ENCODE assay signal across 23 cellular contexts in genomic region chr10:23535381-23535780, GRCh38.
DNase-seq lines count a peak whose midpoint lies in the region; ATAC-seq and TF ChIP-seq lines count a peak whose summit lies in the region.
"Had no signal": no experiment of that assay in that cellular context is flagged by ENCODE, and none has a peak within 500 bp of the region (broad histone marks: within the 10 kb centered on the region; RNA-seq: fewer than 3 reads in every experiment).

No MANE protein-coding gene starts in this region.

- H4K20me1 ChIP-seq in MM.1S (ENCODE audit: insufficient read depth, low read length) = no peaks in the 10 kb centered on the region

- H3K4me1 ChIP-seq in MM.1S (ENCODE audit: low read length) (no peaks in the 10 kb centered on the region), aorta (ENCODE audit: control insufficient read depth in 1 of 2, insufficient read depth in 2 of 2, low read length in 2 of 2) (no peaks in the 10 kb centered on the region)
- H3K4me1 ChIP-seq: colonic mucosa, SJSA1, tibial artery had no signal

- H3K36me3 Mint-ChIP-seq in activated T-cell treated with anti-CD3 and anti-CD28 coated beads, Interleukin-2, amount 50 U/mL, for 24 hours (ENCODE audit: low read depth) = no peaks in the 10 kb centered on the region
- H3K36me3 Mint-ChIP-seq in activated naive CD8-positive, alpha-beta T cell treated with anti-CD3 and anti-CD28 coated beads, Interleukin-2, amount 50 U/mL, for 24 hours (ENCODE audit: low read depth) = peaks cover 15% of the 10 kb centered on the region
- H3K36me3 Mint-ChIP-seq: IgD-negative memory B cell, immature natural killer cell, mesothelial cell of epicardium had no signal

- no peak overlapping the region for H3K4me3 Mint-ChIP-seq in activated T-cell treated with anti-CD3 and anti-CD28 coated beads, Interleukin-2, amount 50 U/mL, for 24 hours
- H3K4me3 Mint-ChIP-seq in activated naive CD8-positive, alpha-beta T cell treated with anti-CD3 and anti-CD28 coated beads, Interleukin-2, amount 50 U/mL, for 24 hours = peak overlapping the region; percentile 48
- H3K4me3 Mint-ChIP-seq: activated T-helper 1 cell treated with anti-CD3 and anti-CD28 coated beads, Interleukin-12 subunit alpha, Interleukin-12 subunit beta, Interleukin-2, Interleukin-4 antibody, amounts not matched to agents 30 ng/mL and 10 ng/mL and 1 ng/mL, durations not matched to agents 14 hours and 24 hours and 36 hours; IgD-negative memory B cell; immature natural killer cell; mesothelial cell of epicardium; neural crest cell had no signal

- H3K27ac ChIP-seq in MM.1S (ENCODE audit: low read length) (no peak overlapping the region), aorta (ENCODE audit: low read depth in 1 of 2, low read length in 2 of 2) (no peak overlapping the region)
- H3K27ac ChIP-seq: colonic mucosa, SJSA1, tibial artery had no signal

- no peaks in the 10 kb centered on the region for H3K27me3 ChIP-seq in MM.1S (replicated peaks; ENCODE audit: insufficient read depth, low read length)
- no peaks in the 10 kb centered on the region for H3K27me3 ChIP-seq in aorta (ENCODE audit: control insufficient read depth in 1 of 2, insufficient read depth in 2 of 2, low read length in 1 of 2)
- H3K27me3 ChIP-seq: colonic mucosa, SJSA1, tibial artery had no signal

- H3K9me3 ChIP-seq in MM.1S (replicated peaks; ENCODE audit: insufficient read depth, low read length) = no peaks in the 10 kb centered on the region
- H3K9me3 ChIP-seq in aorta (ENCODE audit: control insufficient read depth, low read length) = peaks cover 1% of the 10 kb centered on the region
- H3K9me3 ChIP-seq: colonic mucosa, SJSA1, tibial artery had no signal

- H3K27ac Mint-ChIP-seq in activated T-cell treated with anti-CD3 and anti-CD28 coated beads, Interleukin-2, amount 50 U/mL, for 24 hours = peak overlapping the region; percentile 30
- H3K27ac Mint-ChIP-seq in activated naive CD8-positive, alpha-beta T cell treated with anti-CD3 and anti-CD28 coated beads, Interleukin-2, amount 50 U/mL, for 24 hours = peak overlapping the region; percentile 72
- H3K27ac Mint-ChIP-seq: activated T-helper 1 cell treated with anti-CD3 and anti-CD28 coated beads, Interleukin-12 subunit alpha, Interleukin-12 subunit beta, Interleukin-2, Interleukin-4 antibody, amounts not matched to agents 30 ng/mL and 10 ng/mL and 1 ng/mL, durations not matched to agents 14 hours and 24 hours and 36 hours; IgD-negative memory B cell; immature natural killer cell; mesothelial cell of epicardium had no signal

- no peak overlapping the region for H3K9ac ChIP-seq in MM.1S (ENCODE audit: low read length)

- intact Hi-C loops in aorta (cut with DNase I) = no loop called here

- no peak for DNase-seq in activated T-cell treated with anti-CD3 and anti-CD28 coated beads, Interleukin-2, amount 50 U/mL, for 24 hours
- DNase-seq in activated T-cell treated with anti-CD3 and anti-CD28 coated beads, Interleukin-2, amount 50 U/mL, for 48 hours = no peak
- DNase-seq in MM.1S (no peak), globus pallidus (ENCODE audit: low spot score) (no peak), aorta (no peak), occipital lobe (lab: John Stamatoyannopoulos, UW) (no peak)
- no peak for DNase-seq in activated naive CD8-positive, alpha-beta T cell treated with anti-CD3 and anti-CD28 coated beads, Interleukin-2, amount 50 U/mL, for 24 hours
- no peak for DNase-seq in stimulated activated naive CD8-positive, alpha-beta T cell treated with anti-CD3 and anti-CD28 coated beads, Interleukin-15, Interleukin-2, amounts not matched to agents 100 U/mL and 50 U/mL, for 24 hours
- DNase-seq: activated CD4-positive, alpha-beta T cell treated with anti-CD3 and anti-CD28 coated beads, Interleukin-2, amount 50 U/mL, for 1 hour; anterior cingulate cortex; colonic mucosa; GDM1; immature natural killer cell; NCI-H1417 treated with DMSO at 0.1 percent for 48 hours; NCI-H2227 treated with DMSO at 0.1 percent for 48 hours; retina; stimulated activated CD4-positive, alpha-beta T cell treated with anti-CD3 and anti-CD28 coated beads, Interleukin-2, amount 100 ng/mL, for 24 hours; tibial artery had no signal

- ATAC-seq in activated naive CD8-positive, alpha-beta T cell treated with anti-CD3 and anti-CD28 coated beads, Interleukin-2, amount 50 U/mL, for 24 hours = no peak
- ATAC-seq in stimulated activated naive CD8-positive, alpha-beta T cell treated with anti-CD3 and anti-CD28 coated beads, Interleukin-15, Interleukin-2, amounts not matched to agents 100 U/mL and 50 U/mL, for 24 hours = peak; percentile 49
- ATAC-seq in aorta (ENCODE audit: low FRiP score) = no peak

- H3K9me3 Mint-ChIP-seq in activated T-cell treated with anti-CD3 and anti-CD28 coated beads, Interleukin-2, amount 50 U/mL, for 24 hours = no peaks in the 10 kb centered on the region
- peaks cover 10% of the 10 kb centered on the region for H3K9me3 Mint-ChIP-seq in activated naive CD8-positive, alpha-beta T cell treated with anti-CD3 and anti-CD28 coated beads, Interleukin-2, amount 50 U/mL, for 24 hours
- H3K9me3 Mint-ChIP-seq: IgD-negative memory B cell, mesothelial cell of epicardium had no signal

- H3K4me3 ChIP-seq in MM.1S (ENCODE audit: low read length) (no peak overlapping the region), aorta (ENCODE audit: low read length in 2 of 2) (no peak overlapping the region)
- H3K4me3 ChIP-seq: colonic mucosa, SJSA1, tibial artery had no signal

- no peak overlapping the region for H3K4me2 ChIP-seq in MM.1S (ENCODE audit: low read depth, low read length)

- H3K79me2 ChIP-seq in MM.1S (ENCODE audit: low read length) = no peaks in the 10 kb centered on the region

- no peak overlapping the region for H2AFZ ChIP-seq in MM.1S (ENCODE audit: low read length)

- peaks cover 82% of the 10 kb centered on the region for H3K4me1 Mint-ChIP-seq in activated T-cell treated with anti-CD3 and anti-CD28 coated beads, Interleukin-2, amount 50 U/mL, for 24 hours (ENCODE audit: low read depth)
- peaks cover 87% of the 10 kb centered on the region for H3K4me1 Mint-ChIP-seq in activated naive CD8-positive, alpha-beta T cell treated with anti-CD3 and anti-CD28 coated beads, Interleukin-2, amount 50 U/mL, for 24 hours

- 0 out of 2 replicates have a peak, but pooled peaks have one; percentile 3 for TF ChIP-seq CTCF in MM.1S (IDR thresholded peaks at IDR 0.05; ENCODE audit: low read length)

- H3K9me2 ChIP-seq in MM.1S (replicated peaks; ENCODE audit: insufficient read depth, low read length) = no peaks in the 10 kb centered on the region

- no peaks in the 10 kb centered on the region for H3F3A ChIP-seq in MM.1S (ENCODE audit: insufficient read depth, low read length)

- H3K27me3 Mint-ChIP-seq in activated T-cell treated with anti-CD3 and anti-CD28 coated beads, Interleukin-2, amount 50 U/mL, for 24 hours = no peaks in the 10 kb centered on the region
- H3K27me3 Mint-ChIP-seq in activated naive CD8-positive, alpha-beta T cell treated with anti-CD3 and anti-CD28 coated beads, Interleukin-2, amount 50 U/mL, for 24 hours = no peaks in the 10 kb centered on the region

- WGBS in aorta, 2 donors = 25 to 44% methylated on average over 1 of the region's 1 CpG

- H3K36me3 ChIP-seq in MM.1S (replicated peaks; ENCODE audit: insufficient read depth, low read length) = no peaks in the 10 kb centered on the region
- no peaks in the 10 kb centered on the region for H3K36me3 ChIP-seq in aorta (ENCODE audit: control insufficient read depth in 1 of 2, insufficient read depth in 2 of 2, low read length in 1 of 2)
- H3K36me3 ChIP-seq: colonic mucosa, SJSA1, tibial artery had no signal
